13 cellular contexts compared by ENCODE assay signal in genomic region chr5:154078305-154078704, GRCh38. TPM values are rescaled to one million over a fixed set of nuclear protein-coding genes. Genes with fewer than 3 reads are reported as not detected.
A peak's percentile ranks its signal among the peaks of the same experiment; 100 is the strongest.
DNase-seq lines count a peak whose midpoint lies in the region; ATAC-seq, FAIRE-seq and TF ChIP-seq lines count a peak whose summit lies in the region.
"Had no signal": no experiment of that assay in that cellular context is flagged by ENCODE, and none has a peak within 500 bp of the region (broad histone marks: within the 10 kb centered on the region; RNA-seq: fewer than 3 reads in every experiment).

No MANE protein-coding gene starts in this region.

- POLR2A ChIA-PET in A673 (lab: Charles Lee; ENCODE audit: low non-redundant PET) (no interaction called here), WTC11 (lab: Charles Lee) (no interaction called here)

- CTCF ChIA-PET in A673 (lab: Charles Lee) (interaction anchor here (1.1 kb wide), 1 partner anchor 327 kb away, joined by 4 read pairs; no protein-coding TSS in a partner anchor), WTC11 (lab: Charles Lee) (interaction anchor here (0.8 to 1.9 kb wide), 4 partner anchors 61 to 112 kb away, joined by 3 to 13 read pairs (median 4); partner anchors contain the start of gene GALNT10)

- FAIRE-seq in GM12892 (lab: Jason Lieb, UNC) (no peak), GM12891 (lab: Jason Lieb, UNC) (no peak)

- peaks cover 37% of the 10 kb centered on the region for H3K4me1 ChIP-seq in A673 (ENCODE audit: insufficient read depth, low read length, poor library complexity, severe bottlenecking)

- no peaks in the 10 kb centered on the region for H3K27me3 Mint-ChIP-seq in WTC11 (ENCODE audit: low read depth)
- peaks cover 5% of the 10 kb centered on the region for H3K27me3 Mint-ChIP-seq in T-helper 17 cell

- H3K36me3 ChIP-seq in A673 (ENCODE audit: insufficient read depth, low read length, poor library complexity, severe bottlenecking) = no peaks in the 10 kb centered on the region
- H3K36me3 ChIP-seq: Peyer's patch had no signal

- H3K27ac Mint-ChIP-seq in WTC11 (no peak overlapping the region), T-helper 17 cell (no peak overlapping the region)
- H3K27ac Mint-ChIP-seq: T-helper 2 cell treated with Interferon-gamma antibody and Interleukin-4, amounts not matched to agents 5 μg/mL and 100 μg/mL, for 36 hours had no signal

- DNase-seq in A673 (ENCODE audit: low spot score) = peak; percentile 95
- peak; percentile 31 for DNase-seq in GF-D8 (lab: John Stamatoyannopoulos, UW)
- DNase-seq in NCI-H2081 treated with DMSO at 0.1 percent for 48 hours (lab: John Stamatoyannopoulos, UW) = peak; percentile 86
- DNase-seq in WTC11 (ENCODE audit: low spot score) = no peak
- DNase-seq in GM12892 (ENCODE audit: insufficient read length) = no peak
- no peak for DNase-seq in GM12891 (ENCODE audit: insufficient read length, low spot score)
- no peak for DNase-seq in T-helper 17 cell
- no peak for DNase-seq in HPDE6-E6E7 (ENCODE audit: extremely low spot score)
- DNase-seq: activated CD4-positive, alpha-beta T cell treated with anti-CD3 and anti-CD28 coated beads for 48 hours; head of caudate nucleus; NCI-H2171 treated with DMSO at 0.1 percent for 48 hours had no signal

- H3K4me3 Mint-ChIP-seq in WTC11 (no peak overlapping the region), T-helper 17 cell (no peak overlapping the region)
- H3K4me3 Mint-ChIP-seq: T-helper 2 cell treated with Interferon-gamma antibody and Interleukin-4, amounts not matched to agents 5 μg/mL and 100 μg/mL, for 36 hours had no signal

- H3K4me1 Mint-ChIP-seq in WTC11 (peaks cover 14% of the 10 kb centered on the region), T-helper 17 cell (peaks cover 8% of the 10 kb centered on the region)

- peak; percentile 39 for ATAC-seq in WTC11
- ATAC-seq in T-helper 17 cell = no peak

- intact Hi-C loops in A673 (cut with micrococcal nuclease; ENCODE audit: unreplicated experiment) = loop anchor here (5.0 to 10.0 kb wide), 2 partner anchors 184 to 526 kb away; no protein-coding TSS in a partner anchor

- TF ChIP-seq POLR2A in GM12892 (IDR thresholded peaks at IDR 0.05; ENCODE audit: low read depth, low read length) (no peak), GM12891 (IDR thresholded peaks at IDR 0.05; ENCODE audit: low read depth, low read length) (no peak)

- H3K4me3 ChIP-seq in A673 (ENCODE audit: low read depth, low read length, poor library complexity, severe bottlenecking) = no peak overlapping the region
- H3K4me3 ChIP-seq: Peyer's patch had no signal

- no peak overlapping the region for H3K27ac ChIP-seq in A673 (ENCODE audit: low read depth, low read length, poor library complexity, severe bottlenecking)

- H3K9me3 Mint-ChIP-seq in WTC11 = no peaks in the 10 kb centered on the region
- H3K9me3 Mint-ChIP-seq: T-helper 2 cell treated with Interferon-gamma antibody and Interleukin-4, amounts not matched to agents 5 μg/mL and 100 μg/mL, for 36 hours had no signal

- H3K36me3 Mint-ChIP-seq in WTC11 (no peaks in the 10 kb centered on the region), T-helper 17 cell (ENCODE audit: low read depth) (peaks cover 2% of the 10 kb centered on the region)

- H3K9me3 ChIP-seq in A673 (ENCODE audit: low read depth, low read length, poor library complexity, severe bottlenecking) = no peaks in the 10 kb centered on the region
- no peaks in the 10 kb centered on the region for H3K9me3 ChIP-seq in T-helper 17 cell (ENCODE audit: control insufficient read depth, low read length, poor library complexity, severe bottlenecking)
- H3K9me3 ChIP-seq: Peyer's patch had no signal

- H3K27me3 ChIP-seq in A673 (replicated peaks; ENCODE audit: insufficient read depth, low read depth, low read length, poor library complexity) = no peaks in the 10 kb centered on the region
- H3K27me3 ChIP-seq: Peyer's patch had no signal

- BruUV-seq in A673 (replicated peaks; lab: Mats Ljungman, UMichigan) = no TSS peak

- TF ChIP-seq CTCF in A673 (conservative IDR thresholded peaks at IDR 0.05; ENCODE audit: low read depth, low read length) (no peak), WTC11 (IDR thresholded peaks at IDR 0.05) (no peak)

TF ChIP-seq in WTC11, 78 proteins besides CTCF, POLR2A, EP300 and RAD21 (continues in another document):
- no peak for TF ChIP-seq ZNF423 (CRISPR knock-in tag; IDR thresholded peaks at IDR 0.05)
- no peak for TF ChIP-seq ATF3 (CRISPR knock-in tag; conservative IDR thresholded peaks at IDR 0.05)
- TF ChIP-seq, protein P1, sequence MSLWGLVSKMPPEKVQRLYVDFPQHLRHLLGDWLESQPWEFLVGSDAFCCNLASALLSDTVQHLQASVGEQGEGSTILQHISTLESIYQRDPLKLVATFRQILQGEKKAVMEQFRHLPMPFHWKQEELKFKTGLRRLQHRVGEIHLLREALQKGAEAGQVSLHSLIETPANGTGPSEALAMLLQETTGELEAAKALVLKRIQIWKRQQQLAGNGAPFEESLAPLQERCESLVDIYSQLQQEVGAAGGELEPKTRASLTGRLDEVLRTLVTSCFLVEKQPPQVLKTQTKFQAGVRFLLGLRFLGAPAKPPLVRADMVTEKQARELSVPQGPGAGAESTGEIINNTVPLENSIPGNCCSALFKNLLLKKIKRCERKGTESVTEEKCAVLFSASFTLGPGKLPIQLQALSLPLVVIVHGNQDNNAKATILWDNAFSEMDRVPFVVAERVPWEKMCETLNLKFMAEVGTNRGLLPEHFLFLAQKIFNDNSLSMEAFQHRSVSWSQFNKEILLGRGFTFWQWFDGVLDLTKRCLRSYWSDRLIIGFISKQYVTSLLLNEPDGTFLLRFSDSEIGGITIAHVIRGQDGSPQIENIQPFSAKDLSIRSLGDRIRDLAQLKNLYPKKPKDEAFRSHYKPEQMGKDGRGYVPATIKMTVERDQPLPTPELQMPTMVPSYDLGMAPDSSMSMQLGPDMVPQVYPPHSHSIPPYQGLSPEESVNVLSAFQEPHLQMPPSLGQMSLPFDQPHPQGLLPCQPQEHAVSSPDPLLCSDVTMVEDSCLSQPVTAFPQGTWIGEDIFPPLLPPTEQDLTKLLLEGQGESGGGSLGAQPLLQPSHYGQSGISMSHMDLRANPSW (CRISPR knock-in tag; conservative IDR thresholded peaks at IDR 0.05; ENCODE audit: low read depth) = no peak

TF ChIP-seq in GM12891, 5 proteins besides CTCF, POLR2A, EP300 and RAD21:
- TF ChIP-seq PAX5 (IDR thresholded peaks at IDR 0.05; ENCODE audit: insufficient read depth, low read length, severe bottlenecking) (no peak), SPI1 (IDR thresholded peaks at IDR 0.05; ENCODE audit: low read depth, low read length) (no peak), POLR2AphosphoS5 (IDR thresholded peaks at IDR 0.05; ENCODE audit: low read depth, low read length) (no peak), POU2F2 (IDR thresholded peaks at IDR 0.05; ENCODE audit: low read depth, low read length) (no peak), TAF1 (IDR thresholded peaks at IDR 0.05; ENCODE audit: low read depth, low read length) (no peak)

RNA-seq across cellular contexts. Expression of gene MFAP3, which starts 39.5 kb away (rescaled TPM):
- total RNA-seq in A673 (2021) = 21.4 and 25.8 TPM in 2 replicates
- 20.0 to 22.1 TPM (median 21.2 TPM) in 3 replicates for total RNA-seq in WTC11 (2021)
- 8.8 TPM for polyA plus RNA-seq in GM12892 (2012; ENCODE audit: missing spikeins)
- 6.6 TPM for polyA plus RNA-seq in GM12891 (2012; ENCODE audit: low read depth, missing spikeins)
- total RNA-seq in T-helper 17 cell = 10 to 100 TPM; 18.0 to 19.3 TPM

RNA-seq across cellular contexts. Expression of gene FAM114A2, which starts 39.6 kb away (rescaled TPM):
- total RNA-seq in A673 (2021) = 19.3 and 23.5 TPM in 2 replicates
- 10.1 to 12.2 TPM (median 10.7 TPM) in 3 replicates for total RNA-seq in WTC11 (2021)
- polyA plus RNA-seq in GM12892 (2012; ENCODE audit: missing spikeins) = 21.2 TPM
- polyA plus RNA-seq in GM12891 (2012; ENCODE audit: low read depth, missing spikeins) = 18.8 TPM
- 10 to 100 TPM; 21.9 to 25.8 TPM for total RNA-seq in T-helper 17 cell

Comparison
In these comparisons a context has a peak if more than half of its experiments do, and no peak if none do; other contexts are left out.
1. DNase-seq: peak in A673 (single experiment), GF-D8 (single experiment) and NCI-H2081 treated with DMSO at 0.1 percent for 48 hours (single experiment); none in WTC11 (single experiment), GM12892 (single experiment), GM12891 (single experiment), T-helper 17 cell (0 of 3) and HPDE6-E6E7 (single experiment).